Comparison of ENCODE assay signal across 8 cellular contexts in genomic region chr6:10426781-10427279, GRCh38. TPM values are rescaled to one million over a fixed set of nuclear protein-coding genes. Genes with fewer than 3 reads are reported as not detected.
A peak's percentile ranks its signal among the peaks of the same experiment; 100 is the strongest.
DNase-seq lines count a peak whose midpoint lies in the region; ATAC-seq and TF ChIP-seq lines count a peak whose summit lies in the region.

No MANE protein-coding gene starts in this region.

- intact Hi-C loops in OCI-LY7 (cut with micrococcal nuclease; ENCODE audit: unreplicated experiment), result loop anchor here (5.0 kb wide), 2 partner anchors 880 to 1175 kb away; no protein-coding TSS in a partner anchor

- BruUV-seq in OCI-LY7 (replicated peaks; lab: Mats Ljungman, UMichigan), result no TSS peak

- H3K4me2 ChIP-seq in OCI-LY7 (ENCODE audit: low read length) (peak overlapping the region; percentile 85), parathyroid adenoma (ENCODE audit: low read length) (peak overlapping the region; percentile 71)

- H3K27ac ChIP-seq in OCI-LY7 (ENCODE audit: low read depth, low read length, poor library complexity, severe bottlenecking) (no peak overlapping the region), parathyroid adenoma (no peak overlapping the region)

- no peaks in the 10 kb centered on the region for H3K9me2 ChIP-seq in OCI-LY7 (ENCODE audit: insufficient read depth, low read length)

- H2AFZ ChIP-seq in OCI-LY7 (ENCODE audit: low read length) (peak overlapping the region; percentile 99), parathyroid adenoma (peak overlapping the region; percentile 84)

- TF ChIP-seq CTCF in OCI-LY7 (conservative IDR thresholded peaks at IDR 0.05; ENCODE audit: low read length) (no peak), epithelial cell of proximal tubule (conservative IDR thresholded peaks at IDR 0.05; ENCODE audit: low read depth, low read length) (no peak), parathyroid adenoma (IDR thresholded peaks at IDR 0.05) (no peak)

- peaks cover 27% of the 10 kb centered on the region for H3K4me1 ChIP-seq in OCI-LY7 (ENCODE audit: insufficient read depth, low read length, poor library complexity, severe bottlenecking)
- no peaks in the 10 kb centered on the region for H3K4me1 ChIP-seq in parathyroid adenoma

- H3K4me3 ChIP-seq in OCI-LY7 (ENCODE audit: low read depth, low read length, poor library complexity, severe bottlenecking) (peak overlapping the region; percentile 62), epithelial cell of proximal tubule (ENCODE audit: low read depth, low read length) (peak overlapping the region; percentile 60), parathyroid adenoma (ENCODE audit: low read depth, low read length) (peak overlapping the region; percentile 28)

- no peaks in the 10 kb centered on the region for H3K36me3 ChIP-seq in OCI-LY7 (ENCODE audit: insufficient read depth, low read length)
- H3K36me3 ChIP-seq in parathyroid adenoma (ENCODE audit: control insufficient read depth, insufficient read depth, low read length), result no peaks in the 10 kb centered on the region

- POLR2A ChIA-PET in OCI-LY7 (lab: Charles Lee), result interaction anchor here (0.6 to 1.5 kb wide), 6 partner anchors 15 to 1034 kb away, joined by 3 to 4 read pairs (median 3); no protein-coding TSS in a partner anchor

- CTCF ChIA-PET in OCI-LY7 (lab: Charles Lee; ENCODE audit: unreplicated experiment), result no interaction called here

- no peaks in the 10 kb centered on the region for H3K9me3 ChIP-seq in OCI-LY7 (ENCODE audit: low read length)
- H3K9me3 ChIP-seq in parathyroid adenoma (ENCODE audit: control insufficient read depth, low read length), result no peaks in the 10 kb centered on the region

- DNase-seq in ELR (ENCODE audit: low read depth), result peak; percentile 54
- peak; percentile 21 for DNase-seq in OCI-LY7 (ENCODE audit: low spot score)
- no peak for DNase-seq in epithelial cell of proximal tubule (ENCODE audit: low read depth)
- DNase-seq in effector CD8-positive, alpha-beta T cell (lab: John Stamatoyannopoulos, UW), result no peak
- DNase-seq in NCI-H524 treated with DMSO at 0.1 percent for 48 hours (lab: John Stamatoyannopoulos, UW), result no peak
- DNase-seq in NCI-H2227 (lab: John Stamatoyannopoulos, UW; ENCODE audit: unreplicated experiment), result no peak

- no peak overlapping the region for H3K9ac ChIP-seq in parathyroid adenoma

- peaks cover 9% of the 10 kb centered on the region for H3K27me3 ChIP-seq in parathyroid adenoma (ENCODE audit: control insufficient read depth, insufficient read depth, low read length)

- H4K20me1 ChIP-seq in OCI-LY7 (ENCODE audit: insufficient read depth, low read length), result no peaks in the 10 kb centered on the region

- H3K79me2 ChIP-seq in OCI-LY7 (ENCODE audit: insufficient read depth, low read depth, low read length), result no peaks in the 10 kb centered on the region
- H3K79me2 ChIP-seq in parathyroid adenoma, result no peaks in the 10 kb centered on the region

- no peak for ATAC-seq in HG03108 (IDR thresholded peaks at IDR 0.05; ENCODE audit: unreplicated experiment)

RNA-seq across cellular contexts. Expression of gene TFAP2A, which starts 12.0 kb away (rescaled TPM):
- total RNA-seq in OCI-LY7 (2014; rRNA removed; shearing (Covaris generic)), result 0.36 and 2.0 TPM in 2 replicates
- total RNA-seq in OCI-LY7 (2022), result 2.5 and 3.3 TPM in 2 replicates
- total RNA-seq in epithelial cell of proximal tubule, result 6.4 and 17.8 TPM in 2 replicates

Comparison
In these comparisons a context has a peak if more than half of its experiments do, and no peak if none do; other contexts are left out.
1. DNase-seq: peak in ELR (single experiment) and OCI-LY7 (single experiment); none in epithelial cell of proximal tubule (single experiment), effector CD8-positive, alpha-beta T cell (single experiment), NCI-H524 treated with DMSO at 0.1 percent for 48 hours (single experiment) and NCI-H2227 (single experiment).
2. Peak in every context shown above with its lines, with median percentiles within 50 percentile points of each other: H3K4me3 ChIP-seq.